ENCODE assay signal across 26 cellular contexts in the genomic region with DNA sequence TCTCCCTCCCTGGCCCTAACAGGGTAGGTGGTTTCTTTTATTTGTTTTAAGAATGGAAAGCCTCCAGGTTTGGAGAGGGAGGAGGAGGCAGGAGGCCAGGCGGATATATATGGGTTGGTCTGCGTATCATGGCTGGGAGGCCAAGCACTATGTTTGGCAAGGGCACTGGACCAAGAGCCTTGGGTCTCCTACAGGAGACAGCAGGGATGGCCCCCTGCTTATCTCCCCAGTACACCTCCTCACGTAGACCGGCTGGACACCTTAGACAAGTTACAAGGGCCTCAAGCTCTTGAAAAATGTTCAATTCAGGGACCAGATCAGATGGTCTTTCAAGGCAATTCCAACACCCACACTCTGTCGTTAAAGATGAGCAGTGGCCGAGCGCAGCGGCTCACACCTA. TPM values are rescaled to one million over a fixed set of nuclear protein-coding genes. Genes with fewer than 3 reads are reported as not detected.
"Had no signal": no experiment of that assay in that cellular context is flagged by ENCODE, and none has a peak within 500 bp of the region (broad histone marks: within the 10 kb centered on the region; RNA-seq: fewer than 3 reads in every experiment).

No MANE protein-coding gene starts in this region.

- H3K27ac Mint-ChIP-seq: activated B cell treated with CpG ODN at 0.5 μM for 24 hours; activated CD4-positive, alpha-beta memory T cell treated with anti-CD3 and anti-CD28 coated beads for 36 hours; activated CD8-positive, alpha-beta memory T cell treated with anti-CD3 and anti-CD28 coated beads, Interleukin-2, amount 10 ng/mL, durations not matched to agents 7 days and 5 days; T-helper 17 cell had no signal

- H3K9me3 Mint-ChIP-seq: activated B cell treated with CpG ODN at 0.5 μM for 24 hours; activated CD4-positive, alpha-beta memory T cell treated with anti-CD3 and anti-CD28 coated beads for 36 hours; natural killer cell treated with Interleukin-12 subunit alpha and Interleukin-12 subunit beta and Interleukin-15 and Interleukin-18, amount 100 ng/mL, for 72 hours; stimulated activated naive CD8-positive, alpha-beta T cell treated with anti-CD3 and anti-CD28 coated beads, Interleukin-15, Interleukin-2, amounts not matched to agents 100 ng/mL and 50 ng/mL, for 24 hours had no signal

- DNase-seq: activated B cell treated with CpG ODN at 0.5 μM for 24 hours; activated CD4-positive, alpha-beta memory T cell treated with anti-CD3 and anti-CD28 coated beads for 36 hours; activated CD4-positive, alpha-beta T cell treated with anti-CD3 and anti-CD28 coated beads for 4 hours; activated CD8-positive, alpha-beta memory T cell treated with anti-CD3 and anti-CD28 coated beads, Interleukin-2, amount 10 ng/mL, durations not matched to agents 7 days and 5 days; activated gamma-delta T cell treated with Interleukin-2 at 50 U/mL for 16 hours; activated T-cell treated with anti-CD3 and anti-CD28 coated beads for 4 hours; amniotic stem cell; foreskin fibroblast; midbrain; right lobe of liver; stimulated activated CD4-positive, alpha-beta T cell treated with anti-CD3 and anti-CD28 coated beads, Interleukin-1b, Interleukin-23, amount 100 ng/mL, for 48 hours; SW 1271; T-helper 17 cell; transverse colon; uterus had no signal

- H3K36me3 Mint-ChIP-seq: activated CD8-positive, alpha-beta memory T cell treated with anti-CD3 and anti-CD28 coated beads, Interleukin-2, amount 10 ng/mL, durations not matched to agents 7 days and 5 days; activated naive CD8-positive, alpha-beta T cell; natural killer cell treated with Interleukin-12 subunit alpha and Interleukin-12 subunit beta and Interleukin-15 and Interleukin-18, amount 100 ng/mL, for 72 hours had no signal

- ATAC-seq: activated CD8-positive, alpha-beta memory T cell treated with anti-CD3 and anti-CD28 coated beads, Interleukin-2, amount 10 ng/mL, durations not matched to agents 7 days and 5 days; natural killer cell treated with Interleukin-12 subunit alpha and Interleukin-12 subunit beta and Interleukin-15 and Interleukin-18, amount 100 ng/mL, for 72 hours; right lobe of liver; T-helper 17 cell had no signal

- H3K27me3 Mint-ChIP-seq: activated B cell treated with CpG ODN at 0.5 μM for 24 hours; activated CD4-positive, alpha-beta memory T cell treated with anti-CD3 and anti-CD28 coated beads for 36 hours; activated CD8-positive, alpha-beta memory T cell treated with anti-CD3 and anti-CD28 coated beads, Interleukin-2, amount 10 ng/mL, durations not matched to agents 7 days and 5 days; activated naive CD8-positive, alpha-beta T cell; natural killer cell treated with Interleukin-12 subunit alpha and Interleukin-12 subunit beta and Interleukin-15 and Interleukin-18, amount 100 ng/mL, for 72 hours; stimulated activated naive CD8-positive, alpha-beta T cell treated with anti-CD3 and anti-CD28 coated beads, Interleukin-15, Interleukin-2, amounts not matched to agents 100 ng/mL and 50 ng/mL, for 24 hours; T-helper 17 cell had no signal

- H3K36me3 ChIP-seq: neutrophil, transverse colon, uterus had no signal

- H3K9ac ChIP-seq: parathyroid adenoma had no signal

- H3K4me3 ChIP-seq: hepatocyte, right lobe of liver, skin epidermis, transverse colon, uterus had no signal

- H3K4me1 ChIP-seq: parathyroid adenoma, right lobe of liver, uterus had no signal

- H3K27ac ChIP-seq: hepatocyte, neutrophil, parathyroid adenoma, right lobe of liver, skin epidermis, transverse colon, uterus had no signal

- H3K27me3 ChIP-seq: hepatocyte, right lobe of liver, transverse colon, uterus had no signal

- H3K4me3 Mint-ChIP-seq: activated B cell treated with CpG ODN at 0.5 μM for 24 hours; activated CD4-positive, alpha-beta memory T cell treated with anti-CD3 and anti-CD28 coated beads for 36 hours; activated CD8-positive, alpha-beta memory T cell treated with anti-CD3 and anti-CD28 coated beads, Interleukin-2, amount 10 ng/mL, durations not matched to agents 7 days and 5 days; activated naive CD8-positive, alpha-beta T cell; natural killer cell treated with Interleukin-12 subunit alpha and Interleukin-12 subunit beta and Interleukin-15 and Interleukin-18, amount 100 ng/mL, for 72 hours; stimulated activated naive CD8-positive, alpha-beta T cell treated with anti-CD3 and anti-CD28 coated beads, Interleukin-15, Interleukin-2, amounts not matched to agents 100 ng/mL and 50 ng/mL, for 24 hours; T-helper 17 cell had no signal

- H3K9me3 ChIP-seq: neutrophil, right lobe of liver, transverse colon, uterus had no signal

RNA-seq across cellular contexts. Expression of a gene that starts 47.9 kb away (rescaled TPM):
- total RNA-seq: chondrocyte, epithelial cell of proximal tubule, fibroblast of lung, hepatocyte, pulmonary artery endothelial cell, transverse colon had no signal
- polyA plus RNA-seq: fibroblast of lung had no signal
